ENCODE assay signal across 8 cellular contexts in genomic region chr16:53518550-53519416, GRCh38. TPM values are rescaled to one million over a fixed set of nuclear protein-coding genes. Genes with fewer than 3 reads are reported as not detected.
DNase-seq lines count a peak whose midpoint lies in the region; ATAC-seq lines count a peak whose summit lies in the region.

No MANE protein-coding gene starts in this region.

- H3K4me3 ChIP-seq in mesodermal cell (ENCODE audit: extremely low read depth, insufficient read depth, low read length, poor library complexity, severe bottlenecking) (no peak overlapping the region), subcutaneous abdominal adipose tissue (ENCODE audit: low read depth in 1 of 5, low read length in 5 of 5) (peak overlapping the region in 4 of 5 donors; percentile 8 to 33 (median 22))

- H3K27me3 ChIP-seq in subcutaneous abdominal adipose tissue (ENCODE audit: control insufficient read depth in 5 of 5, insufficient read depth in 4 of 5, low read length in 5 of 5), result no peaks in the 10 kb centered on the region

- 90 to 95% methylated on average over 15 to 17 of the region's 19 CpGs for WGBS in mesodermal cell (ENCODE audit: insufficient coverage in 2 of 2), 2 experiments

- H3K9me3 ChIP-seq in mesodermal cell (ENCODE audit: control insufficient read depth, low read length) (no peaks in the 10 kb centered on the region), subcutaneous abdominal adipose tissue (ENCODE audit: control insufficient read depth in 5 of 5, low read length in 5 of 5) (peaks cover 0 to 4% (median 0%) of the 10 kb centered on the region in 5 donors)

- H3K4me1 ChIP-seq in mesodermal cell (ENCODE audit: control insufficient read depth, insufficient read depth, low read length, poor library complexity, severe bottlenecking) (no peaks in the 10 kb centered on the region), subcutaneous abdominal adipose tissue (ENCODE audit: control insufficient read depth in 5 of 5, insufficient read depth in 5 of 5, low read length in 5 of 5) (peaks cover 0 to 45% (median 7%) of the 10 kb centered on the region in 5 donors)

- H3K9me3 Mint-ChIP-seq in activated naive CD8-positive, alpha-beta T cell treated with anti-CD3 and anti-CD28 coated beads for 36 hours, result peaks cover 8% of the 10 kb centered on the region

- H3K27ac ChIP-seq in mesodermal cell (ENCODE audit: low read depth, low read length, severe bottlenecking) (peak overlapping the region; percentile 64), subcutaneous abdominal adipose tissue (ENCODE audit: low read depth, low read length) (peak overlapping the region; percentile 84)

- H3K36me3 ChIP-seq in mesodermal cell (ENCODE audit: control insufficient read depth, insufficient read depth, low read length) (no peaks in the 10 kb centered on the region), subcutaneous abdominal adipose tissue (ENCODE audit: control insufficient read depth in 5 of 5, insufficient read depth in 5 of 5, low read length in 5 of 5) (no peaks in the 10 kb centered on the region)

- peak overlapping the region; percentile 80 for H3K27ac Mint-ChIP-seq in activated naive CD8-positive, alpha-beta T cell treated with anti-CD3 and anti-CD28 coated beads for 36 hours

- peaks cover 26% of the 10 kb centered on the region for H3K27me3 Mint-ChIP-seq in activated naive CD8-positive, alpha-beta T cell treated with anti-CD3 and anti-CD28 coated beads for 36 hours

- ATAC-seq in GM18520 (IDR thresholded peaks at IDR 0.05; ENCODE audit: unreplicated experiment), result peak; percentile 90
- ATAC-seq in HG02884 (IDR thresholded peaks at IDR 0.05; ENCODE audit: unreplicated experiment), result peak; percentile 97

- peak overlapping the region in 1 of 5 donors; percentile 16 for H3K9ac ChIP-seq in subcutaneous abdominal adipose tissue (ENCODE audit: low read length in 5 of 5)

- H3K4me3 Mint-ChIP-seq in activated naive CD8-positive, alpha-beta T cell treated with anti-CD3 and anti-CD28 coated beads for 36 hours, result peak overlapping the region; percentile 57

- H3K4me1 Mint-ChIP-seq in activated naive CD8-positive, alpha-beta T cell treated with anti-CD3 and anti-CD28 coated beads for 36 hours, result peaks cover 41% of the 10 kb centered on the region

- H3K36me3 Mint-ChIP-seq in activated naive CD8-positive, alpha-beta T cell treated with anti-CD3 and anti-CD28 coated beads for 36 hours, result peaks cover 13% of the 10 kb centered on the region

- peak; percentile 48 for DNase-seq in SK-N-DZ (ENCODE audit: low spot score)
- peak; percentile 78 for DNase-seq in activated naive CD8-positive, alpha-beta T cell treated with anti-CD3 and anti-CD28 coated beads for 36 hours
- DNase-seq in kidney glomerular epithelial cell (lab: John Stamatoyannopoulos, UW), result no peak
- no peak for DNase-seq in islet precursor cell

RNA-seq across cellular contexts. Expression of gene AKTIP, which starts 15.8 kb away (rescaled TPM):
- 12.6 and 17.3 TPM in 2 replicates for polyA plus RNA-seq in SK-N-DZ (2014; cell fraction: cytosol; rRNA removed)
- polyA plus RNA-seq in SK-N-DZ (2014; cell fraction: nucleus; rRNA removed), result 41.2 and 48.6 TPM in 2 replicates
- 10 to 100 TPM; 26.6 to 27.1 TPM for total RNA-seq in activated naive CD8-positive, alpha-beta T cell treated with anti-CD3 and anti-CD28 coated beads for 36 hours
- polyA plus RNA-seq in mesodermal cell (2013, experiment 1 of 2), result 22.3 TPM
- polyA plus RNA-seq in mesodermal cell (2013, experiment 2 of 2), result 12.9 TPM

Comparison
In these comparisons a context has a peak if more than half of its experiments do, and no peak if none do; other contexts are left out.
1. DNase-seq: peak in SK-N-DZ (single experiment) and activated naive CD8-positive, alpha-beta T cell treated with anti-CD3 and anti-CD28 coated beads for 36 hours (single experiment); none in kidney glomerular epithelial cell (single experiment) and islet precursor cell (single experiment).